Comparison of ENCODE assay signal across 23 cellular contexts in genomic region chr3:55373413-55373812, GRCh38.
"Had no signal": no experiment of that assay in that cellular context is flagged by ENCODE, and none has a peak within 500 bp of the region (broad histone marks: within the 10 kb centered on the region; RNA-seq: fewer than 3 reads in every experiment).

No MANE protein-coding gene starts in this region.

- H3K4me2 ChIP-seq: SK-N-SH had no signal

- H3K9me3 ChIP-seq: SK-N-SH had no signal

- DNase-seq: activated CD4-positive, alpha-beta memory T cell treated with anti-CD3 and anti-CD28 coated beads for 36 hours; activated CD4-positive, alpha-beta T cell treated with anti-CD3 and anti-CD28 coated beads, Interleukin-2, amount 10 ng/mL, durations not matched to agents 7 days and 5 days; activated CD4-positive, CD25-positive, alpha-beta regulatory T cell; activated CD8-positive, alpha-beta memory T cell treated with anti-CD3 and anti-CD28 coated beads for 24 hours; activated effector memory CD4-positive, alpha-beta T cell treated with anti-CD3 and anti-CD28 coated beads, Interleukin-2, amount 50 U/mL, for 16 hours; activated naive CD4-positive, alpha-beta T cell treated with Interleukin-2 at 50 U/mL for 16 hours; activated naive CD8-positive, alpha-beta T cell treated with anti-CD3 and anti-CD28 coated beads, Interleukin-2, amount 50 U/mL, for 24 hours; activated T-cell treated with anti-CD3 and anti-CD28 coated beads, Interleukin-2, amount 50 U/mL, for 4 hours; amygdala; KG1; NCI-H1092; NCI-H1417; NCI-H1930; NCI-H2171 treated with DMSO at 0.1 percent for 48 hours; NCI-H226; NCI-H526; NCI-H82; RPMI8226; SK-N-SH; T-helper 1 cell had no signal

- ATAC-seq: activated naive CD4-positive, alpha-beta T cell treated with anti-CD3 and anti-CD28 coated beads, Interleukin-2, amount 50 U/mL, for 72 hours; activated naive CD8-positive, alpha-beta T cell treated with anti-CD3 and anti-CD28 coated beads, Interleukin-2, amount 50 U/mL, for 24 hours; activated T-cell treated with anti-CD3 and anti-CD28 coated beads, Interleukin-2, amount 50 U/mL, for 4 hours; Right ventricle myocardium inferior had no signal

- H3K9ac ChIP-seq: SK-N-SH had no signal

- H3K27ac ChIP-seq: VCaP had no signal
